Comparison of ENCODE assay signal across 23 cellular contexts in genomic region chr15:41124058-41124457, GRCh38. TPM values are rescaled to one million over a fixed set of nuclear protein-coding genes. Genes with fewer than 3 reads are reported as not detected.
A peak's percentile ranks its signal among the peaks of the same experiment; 100 is the strongest.
DNase-seq lines count a peak whose midpoint lies in the region; ATAC-seq and TF ChIP-seq lines count a peak whose summit lies in the region.
"Had no signal": no experiment of that assay in that cellular context is flagged by ENCODE, and none has a peak within 500 bp of the region (broad histone marks: within the 10 kb centered on the region; RNA-seq: fewer than 3 reads in every experiment).

No MANE protein-coding gene starts in this region.

- CTCF ChIA-PET in WTC11 (lab: Charles Lee): no interaction called here

- DNase-seq in WTC11 (ENCODE audit: low spot score) (no peak), glutamatergic neuron (no peak), G401 (ENCODE audit: low spot score) (no peak), NCI-H2171 (lab: John Stamatoyannopoulos, UW) (no peak)
- DNase-seq: 8988T; ACHN; BE2C; C1 segment of cervical spinal cord; CD4-positive, alpha-beta memory T cell; CD4-positive, CD25-positive, alpha-beta regulatory T cell; CD8-positive, alpha-beta memory T cell; COR-L47; DMS 273 treated with DMSO at 0.1 percent for 48 hours; DMS153; DMS53; DMS79; DND-41; EL; GF-D8 had no signal

- POLR2A ChIA-PET in WTC11 (lab: Charles Lee): no interaction called here

- peaks cover 2% of the 10 kb centered on the region; the same call in 1 of the 2 replicates for H3K27me3 Mint-ChIP-seq in WTC11 (ENCODE audit: low read depth)
- H3K27me3 Mint-ChIP-seq in glutamatergic neuron (ENCODE audit: unreplicated experiment): no peaks in the 10 kb centered on the region

- H3K27ac Mint-ChIP-seq in WTC11 (no peak overlapping the region), glutamatergic neuron (ENCODE audit: unreplicated experiment) (no peak overlapping the region)
- H3K27ac Mint-ChIP-seq: CD14-positive monocyte; CD4-positive, alpha-beta memory T cell; CD4-positive, CD25-positive, alpha-beta regulatory T cell had no signal

- H3K36me3 Mint-ChIP-seq in WTC11 (no peaks in the 10 kb centered on the region), glutamatergic neuron (ENCODE audit: unreplicated experiment) (no peaks in the 10 kb centered on the region)
- H3K36me3 Mint-ChIP-seq: CD14-positive monocyte; CD4-positive, alpha-beta memory T cell; CD4-positive, CD25-positive, alpha-beta regulatory T cell; CD8-positive, alpha-beta memory T cell had no signal

- no peaks in the 10 kb centered on the region for H3K4me1 Mint-ChIP-seq in WTC11
- H3K4me1 Mint-ChIP-seq in glutamatergic neuron (ENCODE audit: low read depth, unreplicated experiment): no peaks in the 10 kb centered on the region
- H3K4me1 Mint-ChIP-seq: CD14-positive monocyte; CD4-positive, CD25-positive, alpha-beta regulatory T cell had no signal

- ATAC-seq in WTC11: no peak
- ATAC-seq in GM21515 (IDR thresholded peaks at IDR 0.05; ENCODE audit: unreplicated experiment): no peak

- TF ChIP-seq CTCF in VCaP (conservative IDR thresholded peaks at IDR 0.05): no peak
- TF ChIP-seq CTCF in WTC11 (IDR thresholded peaks at IDR 0.05): no peak
- TF ChIP-seq CTCF in glutamatergic neuron (IDR thresholded peaks at IDR 0.05; ENCODE audit: partially characterized antibody, unreplicated experiment): no peak

- H3K4me3 Mint-ChIP-seq in WTC11: no peak overlapping the region
- H3K4me3 Mint-ChIP-seq in glutamatergic neuron (ENCODE audit: unreplicated experiment): peak overlapping the region; percentile 3
- H3K4me3 Mint-ChIP-seq: CD14-positive monocyte; CD4-positive, alpha-beta memory T cell; CD8-positive, alpha-beta memory T cell had no signal

- in situ Hi-C loops in G401 (cut with HindIII; ENCODE audit: low sequenced_read_pairs): no loop called here

- 0 out of 2 replicates have a peak overlapping the region, but pooled peaks have one; percentile 44 for H3K27ac ChIP-seq in VCaP
- H3K27ac ChIP-seq: BLaER1 had no signal

- H3K9me3 Mint-ChIP-seq in WTC11 (no peaks in the 10 kb centered on the region), glutamatergic neuron (ENCODE audit: unreplicated experiment) (no peaks in the 10 kb centered on the region)
- H3K9me3 Mint-ChIP-seq: CD4-positive, alpha-beta memory T cell; CD8-positive, alpha-beta memory T cell had no signal

TF ChIP-seq in WTC11, 78 proteins besides CTCF, POLR2A, EP300 and RAD21:
- TF ChIP-seq NFE2L1 (CRISPR knock-in tag; IDR thresholded peaks at IDR 0.05): no peak
- 0 out of 2 replicates have a peak, but pooled peaks have one; percentile 24 for TF ChIP-seq GABPB1 (CRISPR knock-in tag; IDR thresholded peaks at IDR 0.05)
- TF ChIP-seq ZNF532 (CRISPR knock-in tag; IDR thresholded peaks at IDR 0.05; ENCODE audit: borderline replicate concordance): no peak

RNA-seq across cellular contexts. Expression of gene INO80, which starts 8.0 kb away (rescaled TPM):
- 19.5 to 20.9 TPM (median 20.6 TPM) in 3 replicates for total RNA-seq in WTC11 (2021)
- 20.4 TPM for total RNA-seq in glutamatergic neuron (ENCODE audit: unreplicated experiment)
- total RNA-seq in G401 (2014; rRNA removed; shearing (Covaris generic)): 14.8 and 35.6 TPM in 2 replicates
